25 cellular contexts compared by ENCODE assay signal in the genomic region with DNA sequence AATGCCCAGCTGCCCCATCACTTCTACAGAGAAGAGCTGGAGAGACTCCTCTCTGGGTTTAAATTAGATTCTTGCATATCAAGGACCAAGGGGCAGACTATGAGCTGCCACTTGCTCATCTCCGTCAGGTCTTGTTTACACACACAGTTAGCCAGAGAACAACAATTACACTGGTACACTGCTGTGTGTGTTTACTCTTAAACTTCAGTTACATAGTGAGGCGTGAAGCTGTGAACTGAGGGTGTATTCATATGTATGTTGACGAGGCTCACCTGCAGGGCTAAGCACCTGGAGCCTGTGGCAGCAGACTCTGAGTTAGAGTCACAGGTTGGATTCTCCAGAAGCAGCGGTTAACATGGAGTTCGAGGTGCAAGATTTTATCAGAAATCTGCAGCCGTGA.
DNase-seq lines count a peak whose midpoint lies in the region; ATAC-seq and TF ChIP-seq lines count a peak whose summit lies in the region.
"Had no signal": no experiment of that assay in that cellular context is flagged by ENCODE, and none has a peak within 500 bp of the region (broad histone marks: within the 10 kb centered on the region; RNA-seq: fewer than 3 reads in every experiment).

No MANE protein-coding gene starts in this region.

- DNase-seq in NCI-H1417 (lab: John Stamatoyannopoulos, UW) (peak in 2 of 3 experiments; percentile 60 to 85), NCI-H1417 treated with DMSO at 0.1 percent for 48 hours (lab: John Stamatoyannopoulos, UW) (no peak), NCI-H748 (lab: John Stamatoyannopoulos, UW; ENCODE audit: unreplicated experiment) (peak; percentile 92), iPS DF 19.7 (ENCODE audit: low read depth, low spot score) (peak; percentile 28), osteoblast (ENCODE audit: insufficient read length, low spot score, missing footprints) (no peak), RKO (ENCODE audit: low spot score) (no peak), A673 (ENCODE audit: low spot score) (no peak)
- DNase-seq: activated CD4-positive, alpha-beta T cell treated with anti-CD3 and anti-CD28 coated beads for 1 hour; activated CD8-positive, alpha-beta T cell treated with anti-CD3 and anti-CD28 coated beads for 36 hours; amygdala; effector CD4-positive, alpha-beta T cell; KG1; MG63; NCI-H1105 treated with DMSO at 0.1 percent for 48 hours; NCI-H2107; NCI-H524 treated with DMSO at 0.1 percent for 48 hours; right cardiac atrium; spleen; upper lobe of right lung had no signal

- BruUV-seq in A673 (replicated peaks; lab: Mats Ljungman, UMichigan): no TSS peak

- ATAC-seq in GM21423 (IDR thresholded peaks at IDR 0.05; ENCODE audit: unreplicated experiment): no peak
- ATAC-seq: activated CD8-positive, alpha-beta T cell treated with anti-CD3 and anti-CD28 coated beads for 36 hours; right cardiac atrium; upper lobe of right lung had no signal

- no peaks in the 10 kb centered on the region for H4K20me1 ChIP-seq in osteoblast (ENCODE audit: insufficient read depth, low read length)

- TF ChIP-seq CTCF in osteoblast (IDR thresholded peaks at IDR 0.05; ENCODE audit: extremely low read depth, low read depth, low read length) (no peak), A673 (conservative IDR thresholded peaks at IDR 0.05; ENCODE audit: low read depth, low read length) (no peak)

- intact Hi-C loops in A673 (cut with micrococcal nuclease; ENCODE audit: unreplicated experiment): no loop called here

- H3K4me2 ChIP-seq in osteoblast (ENCODE audit: insufficient read depth, low read length): no peak overlapping the region

- H2AFZ ChIP-seq in osteoblast (ENCODE audit: low read length): no peak overlapping the region
- H2AFZ ChIP-seq: parathyroid adenoma had no signal

- H3K9me3 ChIP-seq in osteoblast (ENCODE audit: low read depth, low read length) (no peaks in the 10 kb centered on the region), A673 (ENCODE audit: low read depth, low read length, poor library complexity, severe bottlenecking) (no peaks in the 10 kb centered on the region)
- H3K9me3 ChIP-seq: breast epithelium, upper lobe of right lung had no signal

- no peaks in the 10 kb centered on the region for H3K79me2 ChIP-seq in osteoblast (ENCODE audit: insufficient read depth, low read length)
- H3K79me2 ChIP-seq: parathyroid adenoma had no signal

- CTCF ChIA-PET in A673 (lab: Charles Lee): no interaction called here

- POLR2A ChIA-PET in A673 (lab: Charles Lee; ENCODE audit: low non-redundant PET): no interaction called here

- no peak overlapping the region for H3K4me3 ChIP-seq in osteoblast (ENCODE audit: insufficient read depth, low read length)
- H3K4me3 ChIP-seq in A673 (ENCODE audit: low read depth, low read length, poor library complexity, severe bottlenecking): no peak overlapping the region
- H3K4me3 ChIP-seq: breast epithelium, lung, MG63, spleen, upper lobe of right lung had no signal

- H3K27ac ChIP-seq in osteoblast (ENCODE audit: low read depth, low read length) (no peak overlapping the region), A673 (ENCODE audit: low read depth, low read length, poor library complexity, severe bottlenecking) (no peak overlapping the region)
- H3K27ac ChIP-seq: 22Rv1, breast epithelium, epithelial cell of prostate, parathyroid adenoma, spleen, upper lobe of right lung had no signal

- H3K36me3 ChIP-seq in osteoblast (ENCODE audit: insufficient read depth, low read length): no peaks in the 10 kb centered on the region
- no peaks in the 10 kb centered on the region for H3K36me3 ChIP-seq in A673 (ENCODE audit: insufficient read depth, low read length, poor library complexity, severe bottlenecking)
- H3K36me3 ChIP-seq: breast epithelium, MG63, spleen, upper lobe of right lung had no signal

- peaks cover 11% of the 10 kb centered on the region for H3K4me1 ChIP-seq in osteoblast (ENCODE audit: insufficient read depth, low read length)
- no peaks in the 10 kb centered on the region for H3K4me1 ChIP-seq in A673 (ENCODE audit: insufficient read depth, low read length, poor library complexity, severe bottlenecking)
- H3K4me1 ChIP-seq: breast epithelium, parathyroid adenoma, spleen, upper lobe of right lung had no signal

- peaks cover 15% of the 10 kb centered on the region for H3K27me3 ChIP-seq in osteoblast (ENCODE audit: insufficient read depth, low read length)
- no peaks in the 10 kb centered on the region for H3K27me3 ChIP-seq in A673 (replicated peaks; ENCODE audit: insufficient read depth, low read depth, low read length, poor library complexity)
- H3K27me3 ChIP-seq: breast epithelium had no signal

Comparison
In these comparisons a context has a peak if more than half of its experiments do, and no peak if none do; other contexts are left out.
1. DNase-seq: peak in NCI-H1417 (2 of 3), NCI-H748 (single experiment) and iPS DF 19.7 (single experiment); none in NCI-H1417 treated with DMSO at 0.1 percent for 48 hours (single experiment), osteoblast (single experiment), RKO (single experiment) and A673 (single experiment).